Comparison of ENCODE assay signal across 8 cellular contexts in genomic region chr19:5687360-5688198, GRCh38. TPM values are rescaled to one million over a fixed set of nuclear protein-coding genes. Genes with fewer than 3 reads are reported as not detected.
DNase-seq lines count a peak whose midpoint lies in the region; ATAC-seq and TF ChIP-seq lines count a peak whose summit lies in the region.

No MANE protein-coding gene starts in this region.

- TF ChIP-seq CTCF in DND-41 (IDR thresholded peaks at IDR 0.05; ENCODE audit: borderline replicate concordance, extremely low read depth, low read length, poor library complexity, severe bottlenecking) (peak; percentile 2), esophagus squamous epithelium (IDR thresholded peaks at IDR 0.05) (no peak)

- intact Hi-C loops in esophagus squamous epithelium (cut with DNase I), result loop anchor here (10.0 kb wide), 1 partner anchor 63 kb away; the partner anchor contains the start of genes SAFB and SAFB2
- intact Hi-C loops in posterior vena cava (cut with DNase I), result no loop called here

- peaks cover 25% of the 10 kb centered on the region for H3K79me2 ChIP-seq in DND-41 (ENCODE audit: insufficient read depth, low read length)

- H3K36me3 ChIP-seq in DND-41 (ENCODE audit: insufficient read depth, low read length) (peaks cover 23% of the 10 kb centered on the region), SJSA1 (peaks cover 24% of the 10 kb centered on the region), esophagus squamous epithelium (peaks cover 0 to 12% (median 10%) of the 10 kb centered on the region in 3 donors)

- H3K4me1 ChIP-seq in DND-41 (ENCODE audit: insufficient read depth, low read length), result peaks cover 34% of the 10 kb centered on the region
- peaks cover 25% of the 10 kb centered on the region for H3K4me1 ChIP-seq in SJSA1 (replicated peaks)
- H3K4me1 ChIP-seq in esophagus squamous epithelium, result peaks cover 14 to 53% (median 21%) of the 10 kb centered on the region in 3 donors

- H3K27ac ChIP-seq in DND-41 (ENCODE audit: low read length), result peak overlapping the region; percentile 71
- no peak overlapping the region for H3K27ac ChIP-seq in SJSA1
- peak overlapping the region; percentile 76 to 94 (median 92) for H3K27ac ChIP-seq in esophagus squamous epithelium

- H3K27me3 ChIP-seq in DND-41 (ENCODE audit: insufficient read depth, low read length, poor library complexity), result no peaks in the 10 kb centered on the region
- H3K27me3 ChIP-seq in SJSA1 (replicated peaks), result no peaks in the 10 kb centered on the region
- no peaks in the 10 kb centered on the region for H3K27me3 ChIP-seq in esophagus squamous epithelium

- H2AFZ ChIP-seq in DND-41 (ENCODE audit: low read depth, low read length), result peak overlapping the region; percentile 91

- DNase-seq in DND-41 (no peak), SJSA1 (ENCODE audit: low read depth in 1 of 2, low spot score in 2 of 2) (peak in 1 of 2 experiments; percentile 42), esophagus squamous epithelium (lab: John Stamatoyannopoulos, UW) (no peak), posterior vena cava (ENCODE audit: low spot score) (peak; percentile 76), NCI-H2029 (lab: John Stamatoyannopoulos, UW) (no peak), DMS153 (lab: John Stamatoyannopoulos, UW) (no peak)

- WGBS in esophagus squamous epithelium, 2 donors, result 74 to 86% methylated on average over 7 to 8 of the region's 76 CpGs

- H3K9me3 ChIP-seq in DND-41 (ENCODE audit: insufficient read depth, low read length, severe bottlenecking) (no peaks in the 10 kb centered on the region), SJSA1 (replicated peaks) (0 out of 2 replicates have a peak, but pooled peaks cover 2% of the 10 kb centered on the region), esophagus squamous epithelium (no peaks in the 10 kb centered on the region)

- peak overlapping the region; percentile 19 to 66; a peak in 3 of 4 replicates for H3K4me3 ChIP-seq in DND-41 (ENCODE audit: low read depth in 1 of 2, low read length in 2 of 2)
- peak overlapping the region; percentile 50 for H3K4me3 ChIP-seq in SJSA1
- H3K4me3 ChIP-seq in esophagus squamous epithelium, result peak overlapping the region; percentile 45 to 83 (median 64)

- H3K9ac ChIP-seq in DND-41 (ENCODE audit: low read depth, low read length), result peak overlapping the region; percentile 61; the same call in 1 of the 2 replicates

- H4K20me1 ChIP-seq in DND-41 (ENCODE audit: insufficient read depth, low read length), result peaks cover 23% of the 10 kb centered on the region

- TF ChIP-seq POLR2A in esophagus squamous epithelium (IDR thresholded peaks at IDR 0.05), result no peak

- ATAC-seq in DND-41 (ENCODE audit: insufficient read depth, low read depth) (no peak), HG03571 (IDR thresholded peaks at IDR 0.05; ENCODE audit: unreplicated experiment) (no peak), GM21423 (IDR thresholded peaks at IDR 0.05; ENCODE audit: unreplicated experiment) (no peak)

- peak overlapping the region; percentile 78 for H3K4me2 ChIP-seq in DND-41 (ENCODE audit: insufficient read depth, low read length)

RNA-seq across cellular contexts. Expression of gene RPL36, which starts 2.5 kb away (rescaled TPM):
- total RNA-seq in SJSA1 (2014; rRNA removed; shearing (Covaris generic)), result 527 and 600 TPM in 2 replicates
- total RNA-seq in esophagus squamous epithelium, result 1,000 to 10,000 TPM in 2 of 4 donors, 100 to 1,000 TPM in 2; 572 to 1,565 (median 1,059) TPM
- 100 to 1,000 TPM; 525 to 575 TPM for total RNA-seq in posterior vena cava

RNA-seq across cellular contexts. Expression of gene HSD11B1L, which starts 6.8 kb away (rescaled TPM):
- 2.1 and 5.2 TPM in 2 replicates for total RNA-seq in SJSA1 (2014; rRNA removed; shearing (Covaris generic))
- 1 to 10 TPM; 1.9 to 9.4 (median 8.3) TPM for total RNA-seq in esophagus squamous epithelium
- 1 to 10 TPM; 3.8 to 4.0 TPM for total RNA-seq in posterior vena cava

RNA-seq across cellular contexts. Expression of gene MICOS13, which starts 7.3 kb away (rescaled TPM):
- total RNA-seq in SJSA1 (2014; rRNA removed; shearing (Covaris generic)), result 48.9 and 58.3 TPM in 2 replicates
- 10 to 100 TPM; 34.0 to 76.3 (median 48.8) TPM for total RNA-seq in esophagus squamous epithelium
- 10 to 100 TPM; 54.1 to 54.4 TPM for total RNA-seq in posterior vena cava

RNA-seq across cellular contexts. Expression of gene LONP1, which starts 32.4 kb away (rescaled TPM):
- total RNA-seq in SJSA1 (2014; rRNA removed; shearing (Covaris generic)), result 95.6 and 116 TPM in 2 replicates
- 10 to 100 TPM; 38.0 to 68.5 (median 51.2) TPM for total RNA-seq in esophagus squamous epithelium
- 10 to 100 TPM; 34.8 to 40.4 TPM for total RNA-seq in posterior vena cava

RNA-seq across cellular contexts. Expression of gene CATSPERD, which starts 32.9 kb away (rescaled TPM):
- not detected in 2 replicates for total RNA-seq in SJSA1 (2014; rRNA removed; shearing (Covaris generic))
- total RNA-seq in esophagus squamous epithelium, result under 1 TPM in 1 of 4 donors, not detected in 3; 0.19 TPM
- not detected for total RNA-seq in posterior vena cava
